8 cellular contexts compared by ENCODE assay signal in genomic region chr19:10105241-10106099, GRCh38. TPM values are rescaled to one million over a fixed set of nuclear protein-coding genes. Genes with fewer than 3 reads are reported as not detected.
DNase-seq lines count a peak whose midpoint lies in the region; TF ChIP-seq lines count a peak whose summit lies in the region.

No MANE protein-coding gene starts in this region.

- peaks cover 34% of the 10 kb centered on the region for H3K79me2 ChIP-seq in GM23248 (ENCODE audit: insufficient read depth)
- peaks cover 40% of the 10 kb centered on the region for H3K79me2 ChIP-seq in OCI-LY3 (ENCODE audit: low read length)
- H3K79me2 ChIP-seq in neural progenitor cell (ENCODE audit: low read depth), result peaks cover 25% of the 10 kb centered on the region

- DNase-seq in A673 (ENCODE audit: low spot score) (no peak), GM23248 (peak; percentile 38), adipocyte (ENCODE audit: low read depth) (no peak), neural progenitor cell (ENCODE audit: low spot score) (no peak), type B pancreatic cell (ENCODE audit: extremely low spot score, unreplicated experiment) (no peak), prostate gland (ENCODE audit: low spot score) (no peak), NCI-H2227 treated with DMSO at 0.1 percent for 48 hours (lab: John Stamatoyannopoulos, UW) (no peak)

- H3K27me3 ChIP-seq in A673 (replicated peaks; ENCODE audit: insufficient read depth, low read depth, low read length, poor library complexity) (no peaks in the 10 kb centered on the region), GM23248 (replicated peaks; ENCODE audit: insufficient read depth) (no peaks in the 10 kb centered on the region), OCI-LY3 (ENCODE audit: low read depth, low read length) (no peaks in the 10 kb centered on the region), adipocyte (replicated peaks; ENCODE audit: control insufficient read depth, insufficient read depth, low read length) (no peaks in the 10 kb centered on the region), neural progenitor cell (no peaks in the 10 kb centered on the region), prostate gland (replicated peaks; ENCODE audit: insufficient read depth) (no peaks in the 10 kb centered on the region)

- POLR2A ChIA-PET in A673 (lab: Charles Lee; ENCODE audit: low non-redundant PET), result no interaction called here

- H3K36me3 Mint-ChIP-seq in neural progenitor cell (peaks cover 13% of the 10 kb centered on the region), type B pancreatic cell (no peaks in the 10 kb centered on the region)

- H3K36me3 ChIP-seq in A673 (ENCODE audit: insufficient read depth, low read length, poor library complexity, severe bottlenecking), result peaks cover 35% of the 10 kb centered on the region
- peaks cover 22% of the 10 kb centered on the region for H3K36me3 ChIP-seq in GM23248 (ENCODE audit: low read depth)
- H3K36me3 ChIP-seq in OCI-LY3 (replicated peaks; ENCODE audit: low read depth, low read length), result peaks cover 29% of the 10 kb centered on the region
- peaks cover 30% of the 10 kb centered on the region for H3K36me3 ChIP-seq in adipocyte (ENCODE audit: control insufficient read depth, insufficient read depth, low read length, severe bottlenecking)
- H3K36me3 ChIP-seq in neural progenitor cell, result no peaks in the 10 kb centered on the region
- peaks cover 12 to 17% of the 10 kb centered on the region in 2 donors for H3K36me3 ChIP-seq in prostate gland

- CTCF ChIA-PET in A673 (lab: Charles Lee), result no interaction called here

- H3K4me1 Mint-ChIP-seq in neural progenitor cell, result peaks cover 29% of the 10 kb centered on the region
- H3K4me1 Mint-ChIP-seq in type B pancreatic cell (ENCODE audit: unreplicated experiment), result peaks cover 11% of the 10 kb centered on the region

- H3K9me3 ChIP-seq in A673 (ENCODE audit: low read depth, low read length, poor library complexity, severe bottlenecking) (no peaks in the 10 kb centered on the region), GM23248 (ENCODE audit: low read depth) (no peaks in the 10 kb centered on the region), OCI-LY3 (ENCODE audit: insufficient read depth, low read length) (no peaks in the 10 kb centered on the region), adipocyte (ENCODE audit: control insufficient read depth, low read length) (no peaks in the 10 kb centered on the region), neural progenitor cell (ENCODE audit: low read depth) (no peaks in the 10 kb centered on the region), prostate gland (no peaks in the 10 kb centered on the region)

- H3K27ac Mint-ChIP-seq in neural progenitor cell, result peak overlapping the region; percentile 91
- peak overlapping the region; percentile 80 for H3K27ac Mint-ChIP-seq in type B pancreatic cell

- H3K27me3 Mint-ChIP-seq in neural progenitor cell (ENCODE audit: insufficient read depth, low read depth), result peaks cover 4% of the 10 kb centered on the region
- no peaks in the 10 kb centered on the region for H3K27me3 Mint-ChIP-seq in type B pancreatic cell

- WGBS in GM23248 (ENCODE audit: low coverage in 1 of 2, low lambda C conversion rate in 2 of 2, missing lambda C conversion rate in 2 of 2), 2 experiments, result 32 to 35% methylated on average over 16 to 18 of the region's 18 CpGs
- 48% methylated on average over 18 of the region's 18 CpGs for WGBS in prostate gland

- H4K20me1 ChIP-seq in GM23248 (ENCODE audit: insufficient read depth), result no peaks in the 10 kb centered on the region
- H4K20me1 ChIP-seq in OCI-LY3 (ENCODE audit: insufficient read depth, low read length), result no peaks in the 10 kb centered on the region
- H4K20me1 ChIP-seq in neural progenitor cell (ENCODE audit: low read depth), result no peaks in the 10 kb centered on the region

- no peaks in the 10 kb centered on the region for H3K9me3 Mint-ChIP-seq in neural progenitor cell
- no peaks in the 10 kb centered on the region for H3K9me3 Mint-ChIP-seq in type B pancreatic cell

- H2AFZ ChIP-seq in GM23248 (peak overlapping the region; percentile 66), OCI-LY3 (ENCODE audit: low read depth, low read length) (peak overlapping the region; percentile 27), neural progenitor cell (replicated peaks) (peak overlapping the region; percentile 70)

- H3K4me3 ChIP-seq in A673 (ENCODE audit: low read depth, low read length, poor library complexity, severe bottlenecking) (peak overlapping the region; percentile 74), GM23248 (peak overlapping the region; percentile 95; the same call in 1 of the 2 replicates), OCI-LY3 (ENCODE audit: low read length) (peak overlapping the region; percentile 91), adipocyte (ENCODE audit: low read length) (peak overlapping the region; percentile 93), neural progenitor cell (peak overlapping the region; percentile 90), prostate gland (peak overlapping the region in 1 of 2 donors; percentile 66)

- no TSS peak for BruUV-seq in A673 (replicated peaks; lab: Mats Ljungman, UMichigan)

- in situ Hi-C loops in GM23248 (cut with MboI), result no loop called here

- TF ChIP-seq CTCF in A673 (conservative IDR thresholded peaks at IDR 0.05; ENCODE audit: low read depth, low read length), result no peak
- TF ChIP-seq CTCF in OCI-LY3 (IDR thresholded peaks at IDR 0.05; ENCODE audit: low read depth, low read length), result no peak
- no peak for TF ChIP-seq CTCF in neural progenitor cell (IDR thresholded peaks at IDR 0.05)
- no peak for TF ChIP-seq CTCF in type B pancreatic cell (conservative IDR thresholded peaks at IDR 0.05)
- TF ChIP-seq CTCF in prostate gland (IDR thresholded peaks at IDR 0.05), result no peak

- H3K9ac ChIP-seq in GM23248, result peak overlapping the region; percentile 91; the same call in 1 of the 2 replicates
- H3K9ac ChIP-seq in OCI-LY3 (ENCODE audit: low read length), result peak overlapping the region; percentile 50
- H3K9ac ChIP-seq in adipocyte (ENCODE audit: low read length), result no peak overlapping the region
- H3K9ac ChIP-seq in neural progenitor cell, result no peak overlapping the region

- H3K4me3 Mint-ChIP-seq in neural progenitor cell (peak overlapping the region; percentile 88), type B pancreatic cell (peak overlapping the region; percentile 90)

- H3K27ac ChIP-seq in A673 (ENCODE audit: low read depth, low read length, poor library complexity, severe bottlenecking) (peak overlapping the region; percentile 92), GM23248 (no peak overlapping the region), OCI-LY3 (ENCODE audit: low read length) (peak overlapping the region; percentile 79), neural progenitor cell (no peak overlapping the region), prostate gland (no peak overlapping the region)

- no peak for TF ChIP-seq POLR2A in prostate gland (IDR thresholded peaks at IDR 0.05)

- no peaks in the 10 kb centered on the region for H3K9me2 ChIP-seq in GM23248 (ENCODE audit: insufficient read depth)

- intact Hi-C loops in A673 (cut with micrococcal nuclease; ENCODE audit: unreplicated experiment), result no loop called here
- intact Hi-C loops in prostate gland (cut with DNase I), result no loop called here

- H3F3A ChIP-seq in GM23248 (ENCODE audit: insufficient read depth) (0 out of 2 replicates have a peak, but pooled peaks cover 12% of the 10 kb centered on the region), neural progenitor cell (ENCODE audit: low read depth) (peaks cover 8% of the 10 kb centered on the region)

- peak overlapping the region; percentile 24 for H3K4me2 ChIP-seq in GM23248 (ENCODE audit: unreplicated experiment)
- H3K4me2 ChIP-seq in OCI-LY3 (ENCODE audit: low read length), result peak overlapping the region; percentile 66
- H3K4me2 ChIP-seq in neural progenitor cell, result no peak overlapping the region

- H3K4me1 ChIP-seq in A673 (ENCODE audit: insufficient read depth, low read length, poor library complexity, severe bottlenecking) (peaks cover 20% of the 10 kb centered on the region), GM23248 (ENCODE audit: insufficient read depth) (peaks cover 12% of the 10 kb centered on the region), OCI-LY3 (ENCODE audit: low read length) (peaks cover 47% of the 10 kb centered on the region), adipocyte (ENCODE audit: control insufficient read depth, insufficient read depth, low read length) (peaks cover 10% of the 10 kb centered on the region), neural progenitor cell (peaks cover 7% of the 10 kb centered on the region), prostate gland (replicated peaks) (peaks cover 6% of the 10 kb centered on the region)

RNA-seq across cellular contexts. Expression of gene PPAN, which starts 0.7 kb away (rescaled TPM):
- total RNA-seq in A673 (2021) (116 and 132 TPM in 2 replicates), neural progenitor cell (ENCODE audit: low replicate concordance) (6.6 and 23.3 TPM in 2 replicates), type B pancreatic cell (ENCODE audit: low replicate concordance) (59.2 and 62.4 TPM in 2 replicates), prostate gland (10 to 100 TPM; 27.6 to 47.2 TPM)
- 39.7 and 47.0 TPM in 2 replicates for total RNA-seq in GM23248 (2014; rRNA removed; shearing (Covaris generic))
- 44.2 and 47.7 TPM in 2 replicates for polyA plus RNA-seq in GM23248 (2016; fragmentation: Nextera tagmentation; extraction: Ambion mirVana)

RNA-seq across cellular contexts. Expression of gene ANGPTL6, which starts 3.0 kb away (rescaled TPM):
- total RNA-seq in A673 (2021) (not detected in 2 replicates), neural progenitor cell (ENCODE audit: low replicate concordance) (0.09 TPM in 1 of 2 replicates, not detected in the other), type B pancreatic cell (ENCODE audit: low replicate concordance) (0.27 TPM in 1 of 2 replicates, not detected in the other), prostate gland (1 to 10 TPM in 1 of 2 donors, not detected in 1; 2.4 TPM)
- 0.22 and 0.63 TPM in 2 replicates for total RNA-seq in GM23248 (2014; rRNA removed; shearing (Covaris generic))
- polyA plus RNA-seq in GM23248 (2016; fragmentation: Nextera tagmentation; extraction: Ambion mirVana), result 0.46 and 0.58 TPM in 2 replicates

RNA-seq across cellular contexts. Expression of gene P2RY11, which starts 6.0 kb away (rescaled TPM):
- total RNA-seq in A673 (2021) (32.2 and 39.4 TPM in 2 replicates), neural progenitor cell (ENCODE audit: low replicate concordance) (2.2 TPM in 1 of 2 replicates, not detected in the other), type B pancreatic cell (ENCODE audit: low replicate concordance) (22.7 and 26.0 TPM in 2 replicates), prostate gland (10 to 100 TPM in 1 of 2 donors, 1 to 10 TPM in 1; 9.2 to 20.8 TPM)
- total RNA-seq in GM23248 (2014; rRNA removed; shearing (Covaris generic)), result 2.9 and 6.3 TPM in 2 replicates
- 2.5 and 2.8 TPM in 2 replicates for polyA plus RNA-seq in GM23248 (2016; fragmentation: Nextera tagmentation; extraction: Ambion mirVana)

RNA-seq across cellular contexts. Expression of gene EIF3G, which starts 14.2 kb away (rescaled TPM):
- total RNA-seq in A673 (2021) (260 and 266 TPM in 2 replicates), neural progenitor cell (ENCODE audit: low replicate concordance) (170 and 215 TPM in 2 replicates), type B pancreatic cell (ENCODE audit: low replicate concordance) (179 and 215 TPM in 2 replicates), prostate gland (100 to 1,000 TPM; 264 to 300 TPM)
- 211 and 259 TPM in 2 replicates for total RNA-seq in GM23248 (2014; rRNA removed; shearing (Covaris generic))
- 176 and 179 TPM in 2 replicates for polyA plus RNA-seq in GM23248 (2016; fragmentation: Nextera tagmentation; extraction: Ambion mirVana)

RNA-seq across cellular contexts. Expression of gene SHFL, which starts 19.4 kb away (rescaled TPM):
- total RNA-seq in A673 (2021) (15.2 and 17.3 TPM in 2 replicates), neural progenitor cell (ENCODE audit: low replicate concordance) (0.15 and 2.0 TPM in 2 replicates), type B pancreatic cell (ENCODE audit: low replicate concordance) (16.8 and 18.9 TPM in 2 replicates), prostate gland (10 to 100 TPM; 23.5 to 36.0 TPM)
- 30.6 and 33.0 TPM in 2 replicates for total RNA-seq in GM23248 (2014; rRNA removed; shearing (Covaris generic))
- 28.4 and 29.8 TPM in 2 replicates for polyA plus RNA-seq in GM23248 (2016; fragmentation: Nextera tagmentation; extraction: Ambion mirVana)

Comparison
In these comparisons a context has a peak if more than half of its experiments do, and no peak if none do; other contexts are left out.
1. H3K27ac ChIP-seq: peak in A673 (single experiment) and OCI-LY3 (single experiment); none in GM23248 (single experiment), neural progenitor cell (single experiment) and prostate gland (0 of 2).
2. H3K9ac ChIP-seq: peak in GM23248 (single experiment) and OCI-LY3 (single experiment); none in adipocyte (single experiment) and neural progenitor cell (single experiment).
3. Peak in every context shown above with its lines, with median percentiles within 50 percentile points of each other: H2AFZ ChIP-seq.